ENCODE assay signal across 10 cellular contexts in the genomic region with DNA sequence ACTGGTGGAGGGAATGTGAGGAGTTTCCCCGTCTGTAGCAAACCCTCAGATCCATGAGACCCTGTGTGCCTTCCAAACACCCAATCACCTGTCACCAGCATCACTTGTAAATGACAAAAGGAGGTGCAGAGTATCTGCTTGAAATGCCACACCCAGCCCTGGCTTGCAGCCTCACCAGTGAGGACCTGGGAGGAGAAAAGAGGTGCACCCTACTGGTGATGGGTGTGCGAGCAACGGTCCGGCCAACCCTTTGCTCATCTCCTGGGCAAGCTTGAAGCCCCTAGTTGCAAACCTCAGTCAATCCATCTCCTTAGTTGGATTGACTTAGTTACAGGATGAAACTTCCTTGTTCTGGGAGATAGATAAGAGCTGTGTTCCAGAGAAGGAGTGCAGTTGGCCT.
DNase-seq lines count a peak whose midpoint lies in the region; ATAC-seq and TF ChIP-seq lines count a peak whose summit lies in the region.
"Had no signal": no experiment of that assay in that cellular context is flagged by ENCODE, and none has a peak within 500 bp of the region (broad histone marks: within the 10 kb centered on the region; RNA-seq: fewer than 3 reads in every experiment).

No MANE protein-coding gene starts in this region.

- no CpG with 5 or more reads among the region's 4 CpGs for WGBS in H9 (ENCODE audit: extremely low coverage, insufficient read length, low lambda C conversion rate)
- 60 to 74% (median 70%) methylated on average over 4 of the region's 4 CpGs for WGBS in stomach, 5 donors

- H3F3A ChIP-seq in OCI-LY1 (ENCODE audit: insufficient read depth, low read length) (no peaks in the 10 kb centered on the region), neural progenitor cell (ENCODE audit: low read depth) (no peaks in the 10 kb centered on the region)

- H2BK120ac ChIP-seq in H9 (ENCODE audit: low read depth, low read length, poor library complexity, severe bottlenecking): no peak overlapping the region

- H3K27ac ChIP-seq in H9 (ENCODE audit: insufficient read length, low read depth, low read length) (no peak overlapping the region), OCI-LY1 (ENCODE audit: low read depth, low read length, poor library complexity, severe bottlenecking) (no peak overlapping the region), neural progenitor cell (no peak overlapping the region), stomach (no peak overlapping the region)

- no peak overlapping the region for H4K5ac ChIP-seq in H9 (ENCODE audit: insufficient read length, low read depth, low read length)

- intact Hi-C loops in stomach (cut with DNase I; ENCODE audit: low total_unique reads): no loop called here

- H3K27me3 ChIP-seq in H9 (ENCODE audit: insufficient read depth, low read length) (no peaks in the 10 kb centered on the region), OCI-LY1 (ENCODE audit: insufficient read depth, low read length) (no peaks in the 10 kb centered on the region), neural progenitor cell (no peaks in the 10 kb centered on the region), stomach (no peaks in the 10 kb centered on the region)

- H3K18ac ChIP-seq in H9 (ENCODE audit: insufficient read length, low read depth, low read length): no peak overlapping the region

- no peak for ATAC-seq in HG03108 (IDR thresholded peaks at IDR 0.05; ENCODE audit: unreplicated experiment)

- no peak overlapping the region for H2BK5ac ChIP-seq in H9 (ENCODE audit: insufficient read length, low read length)

- H3K79me2 ChIP-seq in H9 (ENCODE audit: insufficient read depth, low read length): no peaks in the 10 kb centered on the region
- no peaks in the 10 kb centered on the region for H3K79me2 ChIP-seq in OCI-LY1 (ENCODE audit: insufficient read depth, low read length)
- no peaks in the 10 kb centered on the region for H3K79me2 ChIP-seq in neural progenitor cell (ENCODE audit: low read depth)

- H3T11ph ChIP-seq in H9 (ENCODE audit: low read length): no peak overlapping the region

- H4K20me1 ChIP-seq in H9 (ENCODE audit: control insufficient read depth, insufficient read depth, insufficient read length) (no peaks in the 10 kb centered on the region), OCI-LY1 (ENCODE audit: insufficient read depth, low read length) (no peaks in the 10 kb centered on the region), neural progenitor cell (ENCODE audit: low read depth) (no peaks in the 10 kb centered on the region)

- no peaks in the 10 kb centered on the region for H3K79me1 ChIP-seq in H9 (ENCODE audit: insufficient read depth, low read depth, low read length, poor library complexity, severe bottlenecking)

- no peak overlapping the region for H3K23ac ChIP-seq in H9 (ENCODE audit: insufficient read length, low read depth, low read length)

- H2BK20ac ChIP-seq in H9 (ENCODE audit: low read depth, low read length, poor library complexity, severe bottlenecking): no peak overlapping the region

- no peak for TF ChIP-seq POLR2A in stomach (IDR thresholded peaks at IDR 0.05)

- H3K9me3 Mint-ChIP-seq in H9 (no peaks in the 10 kb centered on the region; a peak in 1 of 5 replicates), neural progenitor cell (no peaks in the 10 kb centered on the region)

- no peak overlapping the region for H3K56ac ChIP-seq in H9 (ENCODE audit: insufficient read length, low read depth, low read length)

- no peak overlapping the region for H4K91ac ChIP-seq in H9 (ENCODE audit: insufficient read length, low read depth, low read length)

- H3K36me3 ChIP-seq in OCI-LY1 (ENCODE audit: insufficient read depth, low read length): no peaks in the 10 kb centered on the region
- no peaks in the 10 kb centered on the region for H3K36me3 ChIP-seq in neural progenitor cell
- H3K36me3 ChIP-seq in stomach: no peaks in the 10 kb centered on the region

- TF ChIP-seq EP300 in stomach (IDR thresholded peaks at IDR 0.05): no peak

- H3K9ac ChIP-seq in H9 (ENCODE audit: extremely low read depth, insufficient read length, low read length) (no peak overlapping the region), OCI-LY1 (ENCODE audit: low read length) (no peak overlapping the region), neural progenitor cell (no peak overlapping the region)

- no peaks in the 10 kb centered on the region for H3K23me2 ChIP-seq in H9 (ENCODE audit: insufficient read length, low read depth, low read length, poor library complexity, severe bottlenecking)

- H3K4me2 ChIP-seq in H9 (ENCODE audit: insufficient read depth, insufficient read length, low read length): no peak overlapping the region
- no peak overlapping the region for H3K4me2 ChIP-seq in OCI-LY1 (ENCODE audit: low read length)
- H3K4me2 ChIP-seq in neural progenitor cell: no peak overlapping the region

- no peaks in the 10 kb centered on the region for H3K36me3 Mint-ChIP-seq in H9 (ENCODE audit: insufficient read depth in 1 of 3, low read depth in 3 of 3)
- no peaks in the 10 kb centered on the region for H3K36me3 Mint-ChIP-seq in neural progenitor cell

- H3K4me1 ChIP-seq in H9 (ENCODE audit: insufficient read depth, low read length) (no peaks in the 10 kb centered on the region), OCI-LY1 (ENCODE audit: insufficient read depth, low read length, severe bottlenecking) (no peaks in the 10 kb centered on the region), neural progenitor cell (no peaks in the 10 kb centered on the region), stomach (peaks cover 0 to 8% (median 4%) of the 10 kb centered on the region in 4 donors)

- H3K27ac Mint-ChIP-seq in H9: no peak overlapping the region
- H3K27ac Mint-ChIP-seq in neural progenitor cell: no peak overlapping the region

- H3K14ac ChIP-seq in H9 (ENCODE audit: insufficient read depth, low read length): no peak overlapping the region

- H4K8ac ChIP-seq in H9 (replicated peaks; ENCODE audit: insufficient read length, low read depth, low read length): no peak overlapping the region

- H3K9me3 ChIP-seq in H9 (ENCODE audit: control insufficient read depth, low read depth, low read length) (no peaks in the 10 kb centered on the region), OCI-LY1 (ENCODE audit: low read length) (no peaks in the 10 kb centered on the region), neural progenitor cell (ENCODE audit: low read depth) (no peaks in the 10 kb centered on the region), stomach (no peaks in the 10 kb centered on the region)

- DNase-seq in activated CD4-positive, alpha-beta T cell treated with anti-CD3 and anti-CD28 coated beads for 48 hours: peak; percentile 41
- no peak for DNase-seq in activated CD4-positive, alpha-beta T cell treated with anti-CD3 and anti-CD28 coated beads for 1 hour
- peak; percentile 76 for DNase-seq in H9
- peak; percentile 23 for DNase-seq in neural progenitor cell (ENCODE audit: low spot score)
- DNase-seq in stomach: no peak
- DNase-seq in GOT3 (lab: John Stamatoyannopoulos, UW): no peak
- DNase-seq: cerebellar nuclear complex, NCI-H1694 had no signal

- H2AFZ ChIP-seq in H9 (ENCODE audit: low read length): no peak overlapping the region
- H2AFZ ChIP-seq in OCI-LY1 (ENCODE audit: low read length): no peak overlapping the region
- no peak overlapping the region for H2AFZ ChIP-seq in neural progenitor cell (replicated peaks)

- no peak overlapping the region for H3K4ac ChIP-seq in H9 (ENCODE audit: low read depth, low read length)

- no peak overlapping the region for H2BK12ac ChIP-seq in H9 (ENCODE audit: insufficient read length, low read depth, low read length)

- H2BK15ac ChIP-seq in H9 (ENCODE audit: low read depth, low read length): no peak overlapping the region

- no peak overlapping the region for H3K4me3 Mint-ChIP-seq in H9
- no peak overlapping the region for H3K4me3 Mint-ChIP-seq in neural progenitor cell

- TF ChIP-seq CTCF in H9 (conservative IDR thresholded peaks at IDR 0.05): peak; percentile 53
- peak; percentile 56 for TF ChIP-seq CTCF in OCI-LY1 (IDR thresholded peaks at IDR 0.05; ENCODE audit: low read length)
- peak; percentile 13 for TF ChIP-seq CTCF in neural progenitor cell (IDR thresholded peaks at IDR 0.05)
- no peak for TF ChIP-seq CTCF in stomach (IDR thresholded peaks at IDR 0.05)

- H3K4me3 ChIP-seq in OCI-LY1 (ENCODE audit: low read depth, low read length, poor library complexity, severe bottlenecking) (no peak overlapping the region), neural progenitor cell (no peak overlapping the region), stomach (no peak overlapping the region)

- H3K9me2 ChIP-seq in OCI-LY1 (ENCODE audit: low read depth, low read length): no peaks in the 10 kb centered on the region

- H2AK5ac ChIP-seq in H9 (ENCODE audit: insufficient read length, low read length): no peak overlapping the region

- peaks cover 4% of the 10 kb centered on the region for H3K27me3 Mint-ChIP-seq in H9 (ENCODE audit: low read depth)
- peaks cover 3% of the 10 kb centered on the region for H3K27me3 Mint-ChIP-seq in neural progenitor cell (ENCODE audit: insufficient read depth, low read depth)

- H3K4me1 Mint-ChIP-seq in H9 (peaks cover 2% of the 10 kb centered on the region in 2 experiments; a peak in 1 of 4 replicates), neural progenitor cell (no peaks in the 10 kb centered on the region)

Comparison
In these comparisons a context has a peak if more than half of its experiments do, and no peak if none do; other contexts are left out.
1. DNase-seq: peak in activated CD4-positive, alpha-beta T cell treated with anti-CD3 and anti-CD28 coated beads for 48 hours (single experiment), H9 (single experiment) and neural progenitor cell (single experiment); none in activated CD4-positive, alpha-beta T cell treated with anti-CD3 and anti-CD28 coated beads for 1 hour (single experiment), stomach (single experiment) and GOT3 (single experiment).
2. CTCF ChIP-seq: peak in H9 (single experiment), OCI-LY1 (single experiment) and neural progenitor cell (single experiment); none in stomach (0 of 7).